In the genomic region with DNA sequence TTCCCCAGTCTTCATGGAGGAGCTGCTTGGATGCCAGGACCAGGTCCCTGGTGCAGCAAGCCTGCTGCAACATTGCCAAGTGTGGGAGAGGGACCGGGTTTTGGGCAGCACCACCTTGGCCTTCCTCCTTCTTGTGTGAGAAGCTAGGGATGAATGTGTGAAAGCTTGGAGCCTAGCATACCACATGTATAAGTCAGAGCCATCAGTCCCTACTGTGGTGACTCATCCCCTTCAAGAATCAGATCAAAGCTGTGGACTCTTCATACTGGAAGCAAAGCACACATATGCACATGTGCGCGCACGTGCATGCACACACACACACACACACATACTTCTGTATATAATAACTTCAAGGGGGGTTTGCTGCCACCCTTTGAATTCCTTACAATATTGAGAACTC, we compare ENCODE assay signal across 2 cellular contexts.
TF ChIP-seq lines count a peak whose summit lies in the region.

No MANE protein-coding gene starts in this region.

TF ChIP-seq in A549, 52 proteins besides CTCF, POLR2A, EP300 and RAD21:
- TF ChIP-seq FOSL2 (IDR thresholded peaks at IDR 0.05) (no peak), FOSL2 (CRISPR knock-in tag; IDR thresholded peaks at IDR 0.05) (peak; percentile 56; the same call in 1 of the 2 replicates), GATA3 (IDR thresholded peaks at IDR 0.05; ENCODE audit: borderline replicate concordance) (no peak)

TF ChIP-seq in HCT116, 20 proteins besides CTCF, POLR2A, EP300 and RAD21:
- TF ChIP-seq, protein P1, sequence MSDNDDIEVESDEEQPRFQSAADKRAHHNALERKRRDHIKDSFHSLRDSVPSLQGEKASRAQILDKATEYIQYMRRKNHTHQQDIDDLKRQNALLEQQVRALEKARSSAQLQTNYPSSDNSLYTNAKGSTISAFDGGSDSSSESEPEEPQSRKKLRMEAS (IDR thresholded peaks at IDR 0.05), result peak; percentile 74
- peak; percentile 89 for TF ChIP-seq FOSL1 (IDR thresholded peaks at IDR 0.05; ENCODE audit: low read depth)
- TF ChIP-seq ELF1 (IDR thresholded peaks at IDR 0.05; ENCODE audit: borderline replicate concordance, low read depth), result no peak
- TF ChIP-seq TCF7L2 (IDR thresholded peaks at IDR 0.05; ENCODE audit: borderline replicate concordance, extremely low read depth, insufficient read depth, insufficient read length), result peak; percentile 89
- peak; percentile 90 for TF ChIP-seq JUND (IDR thresholded peaks at IDR 0.05)
- no peak for TF ChIP-seq CBX3 (IDR thresholded peaks at IDR 0.05; ENCODE audit: low read depth)
- peak; percentile 60 for TF ChIP-seq SIN3A (IDR thresholded peaks at IDR 0.05; ENCODE audit: low read depth)
- TF ChIP-seq SRF (IDR thresholded peaks at IDR 0.05; ENCODE audit: low read depth), result 0 out of 2 replicates have a peak, but pooled peaks have one; percentile 23
- TF ChIP-seq CEBPB (IDR thresholded peaks at IDR 0.05; ENCODE audit: low read depth), result 0 out of 2 replicates have a peak, but pooled peaks have one; percentile 28
- TF ChIP-seq ZFX (IDR thresholded peaks at IDR 0.05), result no peak
- TF ChIP-seq SP1 (IDR thresholded peaks at IDR 0.05; ENCODE audit: low read depth), result peak; percentile 55
